9 cellular contexts compared by ENCODE assay signal in genomic region chr11:64866173-64866491, GRCh38. TPM values are rescaled to one million over a fixed set of nuclear protein-coding genes. Genes with fewer than 3 reads are reported as not detected.
DNase-seq lines count a peak whose midpoint lies in the region; ATAC-seq and TF ChIP-seq lines count a peak whose summit lies in the region.
"Had no signal": no experiment of that assay in that cellular context is flagged by ENCODE, and none has a peak within 500 bp of the region (broad histone marks: within the 10 kb centered on the region; RNA-seq: fewer than 3 reads in every experiment).

No MANE protein-coding gene starts in this region.

- H3K4me1 Mint-ChIP-seq in T-helper 1 cell treated with Interleukin-12 subunit alpha and Interleukin-12 subunit beta and Interleukin-4 antibody, amounts not matched to agents 30 μg/mL and 1 μg/mL, for 36 hours (ENCODE audit: low read depth): peaks cover 71% of the 10 kb centered on the region
- peaks cover 80% of the 10 kb centered on the region for H3K4me1 Mint-ChIP-seq in brain
- H3K4me1 Mint-ChIP-seq in stimulated activated memory B cell treated with anti-CD40 and anti-IgM and Interleukin-4, amounts not matched to agents 10 μg/mL and 1 μg/mL and 100 μg/mL, for 72 hours: peaks cover 93% of the 10 kb centered on the region

- no peak for TF ChIP-seq CTCF in brain (conservative IDR thresholded peaks at IDR 0.05)

- peak overlapping the region; percentile 46 for H3K4me3 Mint-ChIP-seq in T-helper 1 cell treated with Interleukin-12 subunit alpha and Interleukin-12 subunit beta and Interleukin-4 antibody, amounts not matched to agents 30 μg/mL and 1 μg/mL, for 36 hours
- H3K4me3 Mint-ChIP-seq in brain: no peak overlapping the region
- H3K4me3 Mint-ChIP-seq in stimulated activated memory B cell treated with anti-CD40 and anti-IgM and Interleukin-4, amounts not matched to agents 10 μg/mL and 1 μg/mL and 100 μg/mL, for 72 hours: peak overlapping the region; percentile 74
- H3K4me3 Mint-ChIP-seq: neural crest cell had no signal

- peak overlapping the region; percentile 89 for H3K27ac Mint-ChIP-seq in T-helper 1 cell treated with Interleukin-12 subunit alpha and Interleukin-12 subunit beta and Interleukin-4 antibody, amounts not matched to agents 30 μg/mL and 1 μg/mL, for 36 hours
- peak overlapping the region in 4 of 5 experiments; percentile 25 to 95 (median 72) for H3K27ac Mint-ChIP-seq in brain
- H3K27ac Mint-ChIP-seq in stimulated activated memory B cell treated with anti-CD40 and anti-IgM and Interleukin-4, amounts not matched to agents 10 μg/mL and 1 μg/mL and 100 μg/mL, for 72 hours: peak overlapping the region; percentile 91

- H3K36me3 Mint-ChIP-seq in T-helper 1 cell treated with Interleukin-12 subunit alpha and Interleukin-12 subunit beta and Interleukin-4 antibody, amounts not matched to agents 30 μg/mL and 1 μg/mL, for 36 hours (ENCODE audit: low read depth): peaks cover 20% of the 10 kb centered on the region
- H3K36me3 Mint-ChIP-seq in brain: peaks cover 23% of the 10 kb centered on the region
- H3K36me3 Mint-ChIP-seq in stimulated activated memory B cell treated with anti-CD40 and anti-IgM and Interleukin-4, amounts not matched to agents 10 μg/mL and 1 μg/mL and 100 μg/mL, for 72 hours: peaks cover 39% of the 10 kb centered on the region

- no peak for DNase-seq in T-helper 1 cell
- DNase-seq: NCI-H1930, WERI-Rb-1 had no signal

- no peaks in the 10 kb centered on the region for H3K27me3 Mint-ChIP-seq in T-helper 1 cell treated with Interleukin-12 subunit alpha and Interleukin-12 subunit beta and Interleukin-4 antibody, amounts not matched to agents 30 μg/mL and 1 μg/mL, for 36 hours (ENCODE audit: low read depth)
- no peaks in the 10 kb centered on the region for H3K27me3 Mint-ChIP-seq in brain
- no peaks in the 10 kb centered on the region for H3K27me3 Mint-ChIP-seq in stimulated activated memory B cell treated with anti-CD40 and anti-IgM and Interleukin-4, amounts not matched to agents 10 μg/mL and 1 μg/mL and 100 μg/mL, for 72 hours

- no peak for ATAC-seq in stimulated activated memory B cell treated with anti-CD40 and anti-IgM and Interleukin-4, amounts not matched to agents 10 μg/mL and 1 μg/mL and 100 μg/mL, for 72 hours
- ATAC-seq in GM18520 (IDR thresholded peaks at IDR 0.05; ENCODE audit: unreplicated experiment): no peak
- ATAC-seq in GM21825 (IDR thresholded peaks at IDR 0.05; ENCODE audit: unreplicated experiment): no peak

- no peaks in the 10 kb centered on the region for H3K9me3 Mint-ChIP-seq in T-helper 1 cell treated with Interleukin-12 subunit alpha and Interleukin-12 subunit beta and Interleukin-4 antibody, amounts not matched to agents 30 μg/mL and 1 μg/mL, for 36 hours
- H3K9me3 Mint-ChIP-seq in brain: no peaks in the 10 kb centered on the region
- H3K9me3 Mint-ChIP-seq in stimulated activated memory B cell treated with anti-CD40 and anti-IgM and Interleukin-4, amounts not matched to agents 10 μg/mL and 1 μg/mL and 100 μg/mL, for 72 hours: peaks cover 2% of the 10 kb centered on the region
- H3K9me3 Mint-ChIP-seq: neural crest cell had no signal

RNA-seq across cellular contexts. Expression of gene EHD1, which starts 12.3 kb away (rescaled TPM):
- 43.9 TPM for polyA plus RNA-seq in brain (ENCODE audit: insufficient read depth, low read depth, low replicate concordance)

RNA-seq across cellular contexts. Expression of gene CDC42BPG, which starts 21.7 kb away (rescaled TPM):
- polyA plus RNA-seq in brain (ENCODE audit: insufficient read depth, low read depth, low replicate concordance): 9.5 TPM

RNA-seq across cellular contexts. Expression of gene ATG2A, which starts 50.9 kb away (rescaled TPM):
- polyA plus RNA-seq in brain (ENCODE audit: insufficient read depth, low read depth, low replicate concordance): 20.4 TPM

RNA-seq across cellular contexts. Expression of gene MEN1, which starts 55.8 kb away (rescaled TPM):
- 59.7 TPM for polyA plus RNA-seq in brain (ENCODE audit: insufficient read depth, low read depth, low replicate concordance)

RNA-seq across cellular contexts. Expression of gene PPP2R5B, which starts 58.4 kb away (rescaled TPM):
- polyA plus RNA-seq in brain (ENCODE audit: insufficient read depth, low read depth, low replicate concordance): 58.2 TPM

Comparison
In these comparisons a context has a peak if more than half of its experiments do, and no peak if none do; other contexts are left out.
1. H3K4me3 Mint-ChIP-seq: peak in T-helper 1 cell treated with Interleukin-12 subunit alpha and Interleukin-12 subunit beta and Interleukin-4 antibody, amounts not matched to agents 30 μg/mL and 1 μg/mL, for 36 hours (single experiment) and stimulated activated memory B cell treated with anti-CD40 and anti-IgM and Interleukin-4, amounts not matched to agents 10 μg/mL and 1 μg/mL and 100 μg/mL, for 72 hours (single experiment); none in brain (0 of 5).
2. Peak in every context shown above with its lines, with median percentiles within 50 percentile points of each other: H3K27ac Mint-ChIP-seq.